In the genomic region with DNA sequence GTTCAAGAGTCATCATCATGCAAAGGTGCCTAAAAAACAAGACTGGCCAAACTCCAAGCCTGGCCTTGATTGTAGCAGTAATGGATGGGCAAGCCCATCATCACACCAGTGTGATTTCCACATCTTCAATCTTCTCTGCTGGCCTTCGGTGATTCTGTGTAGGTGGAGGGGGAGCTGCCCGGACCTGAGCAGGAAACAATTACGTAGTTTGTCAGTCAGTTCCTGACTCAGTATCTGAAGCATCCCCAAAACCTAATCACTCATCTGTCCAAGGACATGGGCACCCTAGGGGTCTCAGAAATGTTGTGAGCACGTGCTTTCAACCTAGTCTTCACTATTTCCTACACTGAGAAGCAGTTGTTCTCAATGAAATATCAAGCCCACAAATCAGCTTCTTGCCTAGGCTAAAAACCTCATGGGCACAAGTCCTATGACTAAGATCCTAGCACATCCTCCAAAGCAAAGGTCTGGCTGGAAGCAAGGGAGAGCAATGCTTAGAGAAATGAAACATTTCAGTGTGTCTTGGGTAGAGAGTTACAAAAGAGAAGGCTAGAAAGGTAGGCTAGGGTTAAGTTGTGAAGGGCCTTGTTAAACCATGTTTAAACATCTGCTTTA, we compare ENCODE assay signal across 1 cellular context.
TF ChIP-seq lines count a peak whose summit lies in the region.

No MANE protein-coding gene starts in this region.

TF ChIP-seq in WTC11, 78 proteins besides CTCF, POLR2A, EP300 and RAD21 (continued from another document):
- TF ChIP-seq, protein P1, sequence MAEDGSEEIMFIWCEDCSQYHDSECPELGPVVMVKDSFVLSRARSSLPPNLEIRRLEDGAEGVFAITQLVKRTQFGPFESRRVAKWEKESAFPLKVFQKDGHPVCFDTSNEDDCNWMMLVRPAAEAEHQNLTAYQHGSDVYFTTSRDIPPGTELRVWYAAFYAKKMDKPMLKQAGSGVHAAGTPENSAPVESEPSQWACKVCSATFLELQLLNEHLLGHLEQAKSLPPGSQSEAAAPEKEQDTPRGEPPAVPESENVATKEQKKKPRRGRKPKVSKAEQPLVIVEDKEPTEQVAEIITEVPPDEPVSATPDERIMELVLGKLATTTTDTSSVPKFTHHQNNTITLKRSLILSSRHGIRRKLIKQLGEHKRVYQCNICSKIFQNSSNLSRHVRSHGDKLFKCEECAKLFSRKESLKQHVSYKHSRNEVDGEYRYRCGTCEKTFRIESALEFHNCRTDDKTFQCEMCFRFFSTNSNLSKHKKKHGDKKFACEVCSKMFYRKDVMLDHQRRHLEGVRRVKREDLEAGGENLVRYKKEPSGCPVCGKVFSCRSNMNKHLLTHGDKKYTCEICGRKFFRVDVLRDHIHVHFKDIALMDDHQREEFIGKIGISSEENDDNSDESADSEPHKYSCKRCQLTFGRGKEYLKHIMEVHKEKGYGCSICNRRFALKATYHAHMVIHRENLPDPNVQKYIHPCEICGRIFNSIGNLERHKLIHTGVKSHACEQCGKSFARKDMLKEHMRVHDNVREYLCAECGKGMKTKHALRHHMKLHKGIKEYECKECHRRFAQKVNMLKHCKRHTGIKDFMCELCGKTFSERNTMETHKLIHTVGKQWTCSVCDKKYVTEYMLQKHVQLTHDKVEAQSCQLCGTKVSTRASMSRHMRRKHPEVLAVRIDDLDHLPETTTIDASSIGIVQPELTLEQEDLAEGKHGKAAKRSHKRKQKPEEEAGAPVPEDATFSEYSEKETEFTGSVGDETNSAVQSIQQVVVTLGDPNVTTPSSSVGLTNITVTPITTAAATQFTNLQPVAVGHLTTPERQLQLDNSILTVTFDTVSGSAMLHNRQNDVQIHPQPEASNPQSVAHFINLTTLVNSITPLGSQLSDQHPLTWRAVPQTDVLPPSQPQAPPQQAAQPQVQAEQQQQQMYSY (CRISPR knock-in tag; IDR thresholded peaks at IDR 0.05), result no peak
- TF ChIP-seq, protein P2, sequence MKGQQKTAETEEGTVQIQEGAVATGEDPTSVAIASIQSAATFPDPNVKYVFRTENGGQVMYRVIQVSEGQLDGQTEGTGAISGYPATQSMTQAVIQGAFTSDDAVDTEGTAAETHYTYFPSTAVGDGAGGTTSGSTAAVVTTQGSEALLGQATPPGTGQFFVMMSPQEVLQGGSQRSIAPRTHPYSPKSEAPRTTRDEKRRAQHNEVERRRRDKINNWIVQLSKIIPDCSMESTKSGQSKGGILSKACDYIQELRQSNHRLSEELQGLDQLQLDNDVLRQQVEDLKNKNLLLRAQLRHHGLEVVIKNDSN (CRISPR knock-in tag; IDR thresholded peaks at IDR 0.05), result no peak
- TF ChIP-seq ZNF263 (CRISPR knock-in tag; IDR thresholded peaks at IDR 0.05; ENCODE audit: low read depth) (no peak), FOXK1 (CRISPR knock-in tag; IDR thresholded peaks at IDR 0.05) (no peak), ZBTB21 (CRISPR knock-in tag; IDR thresholded peaks at IDR 0.05; ENCODE audit: borderline replicate concordance) (no peak), TP53 (CRISPR knock-in tag; IDR thresholded peaks at IDR 0.05) (no peak), TEAD4 (CRISPR knock-in tag; IDR thresholded peaks at IDR 0.05) (no peak), SMAD3 (CRISPR knock-in tag; IDR thresholded peaks at IDR 0.05; ENCODE audit: borderline replicate concordance) (no peak)
- TF ChIP-seq, protein P3, sequence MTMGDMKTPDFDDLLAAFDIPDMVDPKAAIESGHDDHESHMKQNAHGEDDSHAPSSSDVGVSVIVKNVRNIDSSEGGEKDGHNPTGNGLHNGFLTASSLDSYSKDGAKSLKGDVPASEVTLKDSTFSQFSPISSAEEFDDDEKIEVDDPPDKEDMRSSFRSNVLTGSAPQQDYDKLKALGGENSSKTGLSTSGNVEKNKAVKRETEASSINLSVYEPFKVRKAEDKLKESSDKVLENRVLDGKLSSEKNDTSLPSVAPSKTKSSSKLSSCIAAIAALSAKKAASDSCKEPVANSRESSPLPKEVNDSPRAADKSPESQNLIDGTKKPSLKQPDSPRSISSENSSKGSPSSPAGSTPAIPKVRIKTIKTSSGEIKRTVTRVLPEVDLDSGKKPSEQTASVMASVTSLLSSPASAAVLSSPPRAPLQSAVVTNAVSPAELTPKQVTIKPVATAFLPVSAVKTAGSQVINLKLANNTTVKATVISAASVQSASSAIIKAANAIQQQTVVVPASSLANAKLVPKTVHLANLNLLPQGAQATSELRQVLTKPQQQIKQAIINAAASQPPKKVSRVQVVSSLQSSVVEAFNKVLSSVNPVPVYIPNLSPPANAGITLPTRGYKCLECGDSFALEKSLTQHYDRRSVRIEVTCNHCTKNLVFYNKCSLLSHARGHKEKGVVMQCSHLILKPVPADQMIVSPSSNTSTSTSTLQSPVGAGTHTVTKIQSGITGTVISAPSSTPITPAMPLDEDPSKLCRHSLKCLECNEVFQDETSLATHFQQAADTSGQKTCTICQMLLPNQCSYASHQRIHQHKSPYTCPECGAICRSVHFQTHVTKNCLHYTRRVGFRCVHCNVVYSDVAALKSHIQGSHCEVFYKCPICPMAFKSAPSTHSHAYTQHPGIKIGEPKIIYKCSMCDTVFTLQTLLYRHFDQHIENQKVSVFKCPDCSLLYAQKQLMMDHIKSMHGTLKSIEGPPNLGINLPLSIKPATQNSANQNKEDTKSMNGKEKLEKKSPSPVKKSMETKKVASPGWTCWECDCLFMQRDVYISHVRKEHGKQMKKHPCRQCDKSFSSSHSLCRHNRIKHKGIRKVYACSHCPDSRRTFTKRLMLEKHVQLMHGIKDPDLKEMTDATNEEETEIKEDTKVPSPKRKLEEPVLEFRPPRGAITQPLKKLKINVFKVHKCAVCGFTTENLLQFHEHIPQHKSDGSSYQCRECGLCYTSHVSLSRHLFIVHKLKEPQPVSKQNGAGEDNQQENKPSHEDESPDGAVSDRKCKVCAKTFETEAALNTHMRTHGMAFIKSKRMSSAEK (CRISPR knock-in tag; IDR thresholded peaks at IDR 0.05; ENCODE audit: borderline replicate concordance), result no peak
- TF ChIP-seq, protein P4, sequence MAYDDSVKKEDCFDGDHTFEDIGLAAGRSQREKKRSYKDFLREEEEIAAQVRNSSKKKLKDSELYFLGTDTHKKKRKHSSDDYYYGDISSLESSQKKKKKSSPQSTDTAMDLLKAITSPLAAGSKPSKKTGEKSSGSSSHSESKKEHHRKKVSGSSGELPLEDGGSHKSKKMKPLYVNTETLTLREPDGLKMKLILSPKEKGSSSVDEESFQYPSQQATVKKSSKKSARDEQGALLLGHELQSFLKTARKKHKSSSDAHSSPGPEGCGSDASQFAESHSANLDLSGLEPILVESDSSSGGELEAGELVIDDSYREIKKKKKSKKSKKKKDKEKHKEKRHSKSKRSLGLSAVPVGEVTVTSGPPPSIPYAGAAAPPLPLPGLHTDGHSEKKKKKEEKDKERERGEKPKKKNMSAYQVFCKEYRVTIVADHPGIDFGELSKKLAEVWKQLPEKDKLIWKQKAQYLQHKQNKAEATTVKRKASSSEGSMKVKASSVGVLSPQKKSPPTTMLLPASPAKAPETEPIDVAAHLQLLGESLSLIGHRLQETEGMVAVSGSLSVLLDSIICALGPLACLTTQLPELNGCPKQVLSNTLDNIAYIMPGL (CRISPR knock-in tag; IDR thresholded peaks at IDR 0.05), result no peak
- TF ChIP-seq, protein P5, sequence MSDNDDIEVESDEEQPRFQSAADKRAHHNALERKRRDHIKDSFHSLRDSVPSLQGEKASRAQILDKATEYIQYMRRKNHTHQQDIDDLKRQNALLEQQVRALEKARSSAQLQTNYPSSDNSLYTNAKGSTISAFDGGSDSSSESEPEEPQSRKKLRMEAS (CRISPR knock-in tag; IDR thresholded peaks at IDR 0.05), result no peak
- TF ChIP-seq, protein P6, sequence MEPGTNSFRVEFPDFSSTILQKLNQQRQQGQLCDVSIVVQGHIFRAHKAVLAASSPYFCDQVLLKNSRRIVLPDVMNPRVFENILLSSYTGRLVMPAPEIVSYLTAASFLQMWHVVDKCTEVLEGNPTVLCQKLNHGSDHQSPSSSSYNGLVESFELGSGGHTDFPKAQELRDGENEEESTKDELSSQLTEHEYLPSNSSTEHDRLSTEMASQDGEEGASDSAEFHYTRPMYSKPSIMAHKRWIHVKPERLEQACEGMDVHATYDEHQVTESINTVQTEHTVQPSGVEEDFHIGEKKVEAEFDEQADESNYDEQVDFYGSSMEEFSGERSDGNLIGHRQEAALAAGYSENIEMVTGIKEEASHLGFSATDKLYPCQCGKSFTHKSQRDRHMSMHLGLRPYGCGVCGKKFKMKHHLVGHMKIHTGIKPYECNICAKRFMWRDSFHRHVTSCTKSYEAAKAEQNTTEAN (CRISPR knock-in tag; IDR thresholded peaks at IDR 0.05), result no peak
- TF ChIP-seq, protein P7, sequence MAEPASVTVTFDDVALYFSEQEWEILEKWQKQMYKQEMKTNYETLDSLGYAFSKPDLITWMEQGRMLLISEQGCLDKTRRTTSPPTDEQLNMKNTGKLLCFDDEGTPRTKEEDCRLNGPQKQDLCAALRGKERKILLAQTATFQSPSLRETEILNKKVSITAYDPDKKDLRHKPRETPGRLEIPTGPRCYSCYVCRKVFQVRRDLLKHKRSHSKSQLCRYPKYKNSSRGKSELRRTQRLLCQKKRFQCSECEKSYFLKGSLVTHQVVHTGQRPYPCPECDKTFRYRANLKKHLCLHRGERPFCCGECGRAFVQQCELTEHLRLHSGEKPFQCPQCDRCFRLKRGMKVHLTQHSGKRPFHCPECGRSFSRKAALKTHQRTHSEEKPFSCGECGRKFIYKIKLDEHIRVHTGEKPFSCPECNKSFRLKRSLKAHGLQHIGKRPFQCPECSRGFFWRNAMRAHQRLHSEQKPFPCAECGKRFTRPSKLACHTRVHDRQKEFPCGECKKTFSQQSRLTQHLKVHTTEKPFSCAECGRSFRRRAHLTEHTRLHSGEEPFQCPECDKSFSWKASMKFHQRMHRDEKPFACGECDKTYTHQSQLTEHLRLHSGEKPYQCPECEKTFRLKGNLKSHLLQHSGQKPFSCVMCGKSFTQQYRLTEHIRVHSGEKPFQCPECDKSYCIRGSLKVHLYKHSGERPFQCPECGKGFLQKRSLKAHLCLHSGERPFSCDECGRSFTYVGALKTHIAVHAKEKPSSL (CRISPR knock-in tag; conservative IDR thresholded peaks at IDR 0.05), result no peak
- TF ChIP-seq, protein P8, sequence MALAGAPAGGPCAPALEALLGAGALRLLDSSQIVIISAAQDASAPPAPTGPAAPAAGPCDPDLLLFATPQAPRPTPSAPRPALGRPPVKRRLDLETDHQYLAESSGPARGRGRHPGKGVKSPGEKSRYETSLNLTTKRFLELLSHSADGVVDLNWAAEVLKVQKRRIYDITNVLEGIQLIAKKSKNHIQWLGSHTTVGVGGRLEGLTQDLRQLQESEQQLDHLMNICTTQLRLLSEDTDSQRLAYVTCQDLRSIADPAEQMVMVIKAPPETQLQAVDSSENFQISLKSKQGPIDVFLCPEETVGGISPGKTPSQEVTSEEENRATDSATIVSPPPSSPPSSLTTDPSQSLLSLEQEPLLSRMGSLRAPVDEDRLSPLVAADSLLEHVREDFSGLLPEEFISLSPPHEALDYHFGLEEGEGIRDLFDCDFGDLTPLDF (CRISPR knock-in tag; IDR thresholded peaks at IDR 0.05), result no peak
